ENCODE assay signal across 23 cellular contexts in the genomic region with DNA sequence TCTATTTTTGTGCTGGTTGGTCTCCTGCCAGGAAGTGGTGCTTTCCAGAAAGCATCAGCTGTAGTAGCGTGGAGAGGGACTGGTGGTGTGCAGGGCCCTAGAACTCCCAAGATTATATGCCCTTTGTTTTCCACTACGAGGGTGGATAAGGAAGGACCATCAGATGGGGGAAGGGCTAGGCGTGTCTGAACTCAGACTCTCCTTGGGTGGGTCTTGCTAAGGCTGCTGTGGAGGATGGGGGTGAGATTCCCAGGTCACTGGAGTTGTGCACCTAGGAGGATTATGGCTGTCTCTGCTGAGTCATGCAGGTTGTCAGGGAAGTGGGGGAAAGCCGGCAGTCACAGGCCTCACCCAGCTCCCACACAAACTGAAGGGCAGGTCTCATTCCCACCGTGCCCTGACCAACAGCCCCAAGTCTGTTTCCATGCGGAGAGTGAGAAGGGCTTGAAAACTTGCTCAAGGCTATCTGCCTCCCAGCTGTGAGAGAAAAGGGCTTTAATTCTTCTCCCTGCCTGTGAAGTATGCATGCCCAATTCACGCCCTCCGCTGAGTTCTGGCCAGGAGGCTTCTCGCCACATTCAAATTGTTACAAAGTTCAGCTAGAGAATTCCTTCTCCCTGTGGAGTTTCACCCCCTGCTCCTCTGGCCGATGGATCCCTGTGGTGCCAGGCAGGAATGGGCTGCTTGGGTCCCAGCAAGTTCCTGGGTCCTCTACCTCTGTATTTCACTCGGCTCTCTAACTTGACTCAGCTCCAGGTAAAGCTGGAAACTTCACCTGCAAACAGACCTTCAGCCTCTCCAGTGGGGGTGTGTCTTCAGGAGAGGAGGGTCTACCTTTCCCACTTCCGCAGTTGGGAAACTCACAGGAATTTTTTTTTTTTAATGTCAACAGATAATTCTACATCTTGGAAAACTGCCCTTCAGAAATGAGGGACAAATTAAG. TPM values are rescaled to one million over a fixed set of nuclear protein-coding genes. Genes with fewer than 3 reads are reported as not detected.
DNase-seq lines count a peak whose midpoint lies in the region; ATAC-seq and TF ChIP-seq lines count a peak whose summit lies in the region.
"Had no signal": no experiment of that assay in that cellular context is flagged by ENCODE, and none has a peak within 500 bp of the region (broad histone marks: within the 10 kb centered on the region; RNA-seq: fewer than 3 reads in every experiment).

No MANE protein-coding gene starts in this region.

- no peaks in the 10 kb centered on the region for H3K9me3 ChIP-seq in testis
- no peaks in the 10 kb centered on the region for H3K9me3 ChIP-seq in effector memory CD4-positive, alpha-beta T cell (ENCODE audit: control insufficient read depth, low read length)
- H3K9me3 ChIP-seq: ovary had no signal

- H3K27me3 ChIP-seq in testis = no peaks in the 10 kb centered on the region
- H3K27me3 ChIP-seq in effector memory CD4-positive, alpha-beta T cell (replicated peaks; ENCODE audit: control insufficient read depth, insufficient read depth, low read length, poor library complexity, severe bottlenecking) = no peaks in the 10 kb centered on the region
- H3K27me3 ChIP-seq: ovary had no signal

- no peaks in the 10 kb centered on the region for H3K4me1 ChIP-seq in testis
- no peaks in the 10 kb centered on the region for H3K4me1 ChIP-seq in effector memory CD4-positive, alpha-beta T cell (ENCODE audit: control insufficient read depth, insufficient read depth, low read length, poor library complexity, severe bottlenecking)

- intact Hi-C loops in testis (cut with DNase I; ENCODE audit: low total_unique reads) = no loop called here

- H3K4me3 ChIP-seq in testis = no peak overlapping the region
- H3K4me3 ChIP-seq in effector memory CD4-positive, alpha-beta T cell (ENCODE audit: insufficient read depth, low read depth, low read length, poor library complexity, severe bottlenecking) = no peak overlapping the region
- H3K4me3 ChIP-seq: ovary had no signal

- no peak overlapping the region for H3K27ac ChIP-seq in testis
- no peak overlapping the region for H3K27ac ChIP-seq in effector memory CD4-positive, alpha-beta T cell (ENCODE audit: insufficient read depth, low read length, poor library complexity, severe bottlenecking)
- H3K27ac ChIP-seq: ovary had no signal

- no peak for ATAC-seq in GM19467 (IDR thresholded peaks at IDR 0.05; ENCODE audit: unreplicated experiment)
- ATAC-seq: activated T-cell treated with anti-CD3 and anti-CD28 coated beads, Interleukin-2, amount 50 U/mL, for 72 hours; sciatic nerve had no signal

- no peak for TF ChIP-seq POLR2A in testis (IDR thresholded peaks at IDR 0.05)

- TF ChIP-seq CTCF in testis (IDR thresholded peaks at IDR 0.05) = no peak

- no peaks in the 10 kb centered on the region for H3K36me3 ChIP-seq in testis (ENCODE audit: low read depth, missing control alignments)
- H3K36me3 ChIP-seq in effector memory CD4-positive, alpha-beta T cell (ENCODE audit: control insufficient read depth, insufficient read depth, low read length) = no peaks in the 10 kb centered on the region
- H3K36me3 ChIP-seq: ovary had no signal

- WGBS in testis, 2 donors = 20 to 31% methylated on average over 1 to 11 of the region's 12 CpGs

- DNase-seq in LoVo (ENCODE audit: low spot score) (peak; percentile 0), ecto neural progenitor cell (ENCODE audit: low spot score) (peak; percentile 46), islet precursor cell (peak; percentile 46), testis (peak; percentile 67), NCI-H510A (lab: John Stamatoyannopoulos, UW) (no peak)
- no peak for DNase-seq in effector memory CD4-positive, alpha-beta T cell
- DNase-seq: activated CD4-positive, alpha-beta T cell treated with anti-CD3 and anti-CD28 coated beads for 4 hours; activated naive CD4-positive, alpha-beta T cell treated with anti-CD3 and anti-CD28 coated beads, Interleukin-2, amount 10 ng/mL, durations not matched to agents 7 days and 5 days; activated T-cell treated with anti-CD3 and anti-CD28 coated beads, Interleukin-2, amount 50 U/mL, for 72 hours; anterior cingulate cortex; CD8-positive, alpha-beta memory T cell; cerebellar nuclear complex; effector CD8-positive, alpha-beta T cell; head of caudate nucleus; naive B cell; NCI-H1105; NCI-H2029 treated with DMSO at 0.1 percent for 48 hours; NCI-H446; ovary; Right ventricle myocardium superior; stimulated activated naive CD4-positive, alpha-beta T cell had no signal

RNA-seq across cellular contexts. Expression of gene CSTF2, which starts 7.7 kb away (rescaled TPM):
- 10 to 100 TPM; 42.2 to 44.4 TPM for total RNA-seq in testis
- 33.2 TPM for polyA plus RNA-seq in testis (ENCODE audit: insufficient read depth, low read depth, low replicate concordance)

Comparison
In these comparisons a context has a peak if more than half of its experiments do, and no peak if none do; other contexts are left out.
1. DNase-seq: peak in LoVo (single experiment), ecto neural progenitor cell (single experiment), islet precursor cell (single experiment) and testis (single experiment); none in effector memory CD4-positive, alpha-beta T cell (0 of 3) and NCI-H510A (single experiment).